In genomic region chr19:53034054-53034453, GRCh38 we compare ENCODE assay signal across 8 cellular contexts. TPM values are rescaled to one million over a fixed set of nuclear protein-coding genes. Genes with fewer than 3 reads are reported as not detected.
"Had no signal": no experiment of that assay in that cellular context is flagged by ENCODE, and none has a peak within 500 bp of the region (broad histone marks: within the 10 kb centered on the region; RNA-seq: fewer than 3 reads in every experiment).

No MANE protein-coding gene starts in this region.

- H3K4me1 Mint-ChIP-seq: IgD-negative memory B cell had no signal

- H3K27me3 Mint-ChIP-seq: IgD-negative memory B cell had no signal

- H3K27ac ChIP-seq: HL-60 had no signal

- H3K27ac Mint-ChIP-seq: IgD-negative memory B cell had no signal

- FAIRE-seq: HTR-8/SVneo had no signal

- DNase-seq: IMR-90, KBM-7, KG1 had no signal

- H3K4me3 Mint-ChIP-seq: IgD-negative memory B cell had no signal

RNA-seq across cellular contexts. Expression of gene ERVV-2, which starts 10.5 kb away (rescaled TPM):
- total RNA-seq: HT-29, HT1080, IMR-90 had no signal
- polyA plus RNA-seq: IgD-negative memory B cell, IMR-90 had no signal

RNA-seq across cellular contexts. Expression of gene ERVV-1, which starts 20.3 kb away (rescaled TPM):
- total RNA-seq: HT-29, HT1080, IMR-90 had no signal
- polyA plus RNA-seq: IMR-90 had no signal
